ENCODE assay signal across 1 cellular context in genomic region chr12:117090816-117091711, GRCh38.
TF ChIP-seq lines count a peak whose summit lies in the region.

No MANE protein-coding gene starts in this region.

TF ChIP-seq in HepG2, 621 proteins besides CTCF, POLR2A, EP300 and RAD21 (continued from another document and continues in another):
- TF ChIP-seq ZNF280B (CRISPR knock-in tag; IDR thresholded peaks at IDR 0.05; ENCODE audit: borderline replicate concordance) (0 out of 2 replicates have a peak, but pooled peaks have one; percentile 33), ZNF296 (CRISPR knock-in tag; conservative IDR thresholded peaks at IDR 0.05) (no peak), ZBTB7A (CRISPR knock-in tag; IDR thresholded peaks at IDR 0.05) (peak; percentile 32; the same call in 1 of the 2 replicates), ZMYM3 (CRISPR knock-in tag; IDR thresholded peaks at IDR 0.05) (peak; percentile 78; the same call in 1 of the 2 replicates), ZNF891 (CRISPR knock-in tag; IDR thresholded peaks at IDR 0.05) (no peak), RBFOX2 (IDR thresholded peaks at IDR 0.05; ENCODE audit: low read depth, low read length) (peak; percentile 69), ZNF746 (CRISPR knock-in tag; IDR thresholded peaks at IDR 0.05) (0 out of 2 replicates have a peak, but pooled peaks have one; percentile 68), ZNF331 (CRISPR knock-in tag; IDR thresholded peaks at IDR 0.05) (0 out of 2 replicates have a peak, but pooled peaks have one; percentile 62), ZNF766 (CRISPR knock-in tag; IDR thresholded peaks at IDR 0.05; ENCODE audit: borderline replicate concordance) (no peak), RXRB (CRISPR knock-in tag; IDR thresholded peaks at IDR 0.05; ENCODE audit: borderline replicate concordance) (peak; percentile 85), HNF1A (IDR thresholded peaks at IDR 0.05; ENCODE audit: low read depth) (peak; percentile 95), HNF1A (CRISPR knock-in tag; IDR thresholded peaks at IDR 0.05; ENCODE audit: borderline replicate concordance) (peak; percentile 99), NRL (CRISPR knock-in tag; IDR thresholded peaks at IDR 0.05; ENCODE audit: borderline replicate concordance) (0 out of 2 replicates have a peak, but pooled peaks have one; percentile 23), DNMT1 (CRISPR knock-in tag; IDR thresholded peaks at IDR 0.05) (no peak), GFI1 (CRISPR knock-in tag; IDR thresholded peaks at IDR 0.05; ENCODE audit: borderline replicate concordance) (peak; percentile 73), IRF2 (CRISPR knock-in tag; IDR thresholded peaks at IDR 0.05) (peak; percentile 36; the same call in 1 of the 2 replicates), SPEN (CRISPR knock-in tag; IDR thresholded peaks at IDR 0.05; ENCODE audit: low read depth) (peak; percentile 37; the same call in 1 of the 2 replicates), CREB1 (IDR thresholded peaks at IDR 0.05) (no peak), CREB1 (CRISPR knock-in tag; IDR thresholded peaks at IDR 0.05) (peak; percentile 9; the same call in 1 of the 2 replicates), HMGXB4 (CRISPR knock-in tag; IDR thresholded peaks at IDR 0.05; ENCODE audit: borderline replicate concordance in 1 of 2, low read depth in 1 of 2) (0 out of 4 replicates have a peak, but pooled peaks of 1 of the 2 experiments have one; percentile 25), ISL2 (CRISPR knock-in tag; IDR thresholded peaks at IDR 0.05) (peak; percentile 64), CHCHD3 (CRISPR knock-in tag; IDR thresholded peaks at IDR 0.05) (no peak), ZNF792 (CRISPR knock-in tag; IDR thresholded peaks at IDR 0.05) (peak; percentile 55; the same call in 1 of the 2 replicates), SMAD3 (CRISPR knock-in tag; IDR thresholded peaks at IDR 0.05) (0 out of 2 replicates have a peak, but pooled peaks have one; percentile 46), ZMYM2 (CRISPR knock-in tag; IDR thresholded peaks at IDR 0.05) (peak; percentile 53; the same call in 1 of the 2 replicates), SOX6 (IDR thresholded peaks at IDR 0.05) (no peak), SOX6 (CRISPR knock-in tag; IDR thresholded peaks at IDR 0.05) (peak; percentile 87), GATAD2A (CRISPR knock-in tag; IDR thresholded peaks at IDR 0.05) (peak; percentile 90), ETV5 (CRISPR knock-in tag; IDR thresholded peaks at IDR 0.05; ENCODE audit: borderline replicate concordance) (peak; percentile 95), STAG1 (CRISPR knock-in tag; IDR thresholded peaks at IDR 0.05) (no peak; the same call in 1 of the 2 replicates), TFAP4 (IDR thresholded peaks at IDR 0.05; ENCODE audit: borderline replicate concordance, low read depth) (0 out of 2 replicates have a peak, but pooled peaks have one; percentile 41), ZNF619 (CRISPR knock-in tag; IDR thresholded peaks at IDR 0.05) (0 out of 2 replicates have a peak, but pooled peaks have one; percentile 67), ZNF503 (CRISPR knock-in tag; IDR thresholded peaks at IDR 0.05) (0 out of 2 replicates have a peak, but pooled peaks have one; percentile 16), YY1 (IDR thresholded peaks at IDR 0.05; ENCODE audit: insufficient read depth, insufficient replicate concordance, low read depth, low read length) (peak; percentile 32), ZBTB3 (CRISPR knock-in tag; IDR thresholded peaks at IDR 0.05; ENCODE audit: borderline replicate concordance, low read depth) (no peak), FOXA3 (CRISPR knock-in tag; IDR thresholded peaks at IDR 0.05) (peak; percentile 60), FOXO1 (CRISPR knock-in tag; IDR thresholded peaks at IDR 0.05) (no peak; the same call in 1 of the 2 replicates), BRD4 (CRISPR knock-in tag; IDR thresholded peaks at IDR 0.05) (peak; percentile 49; the same call in 1 of the 2 replicates), HNRNPLL (IDR thresholded peaks at IDR 0.05; ENCODE audit: low read depth, low read length, poor library complexity, severe bottlenecking) (peak; percentile 55), ATRX (CRISPR knock-in tag; IDR thresholded peaks at IDR 0.05; ENCODE audit: borderline replicate concordance) (no peak), BCL3 (CRISPR knock-in tag; IDR thresholded peaks at IDR 0.05) (no peak), HNF1B (CRISPR knock-in tag; IDR thresholded peaks at IDR 0.05) (peak; percentile 98), LCORL (IDR thresholded peaks at IDR 0.05) (no peak), LCORL (CRISPR knock-in tag; IDR thresholded peaks at IDR 0.05) (peak; percentile 51; the same call in 1 of the 2 replicates), TFDP1 (CRISPR knock-in tag; IDR thresholded peaks at IDR 0.05; ENCODE audit: borderline replicate concordance) (peak; percentile 73; the same call in 1 of the 2 replicates), ZNF468 (CRISPR knock-in tag; IDR thresholded peaks at IDR 0.05) (no peak), ZNF781 (CRISPR knock-in tag; IDR thresholded peaks at IDR 0.05; ENCODE audit: borderline replicate concordance, not compliant biosample characterization) (no peak), POLR2G (IDR thresholded peaks at IDR 0.05; ENCODE audit: low read depth, low read length) (peak; percentile 78)
